Comparison of ENCODE assay signal across 1 cellular context in genomic region chr3:152846572-152847202, GRCh38. TPM values are rescaled to one million over a fixed set of nuclear protein-coding genes. Genes with fewer than 3 reads are reported as not detected.
"Had no signal": no experiment of that assay in that cellular context is flagged by ENCODE, and none has a peak within 500 bp of the region (broad histone marks: within the 10 kb centered on the region; RNA-seq: fewer than 3 reads in every experiment).

No MANE protein-coding gene starts in this region.

RNA-seq across cellular contexts. Expression of gene P2RY1, which starts 11.8 kb away (rescaled TPM):
- total RNA-seq: HFFc6 had no signal
